In the genomic region with DNA sequence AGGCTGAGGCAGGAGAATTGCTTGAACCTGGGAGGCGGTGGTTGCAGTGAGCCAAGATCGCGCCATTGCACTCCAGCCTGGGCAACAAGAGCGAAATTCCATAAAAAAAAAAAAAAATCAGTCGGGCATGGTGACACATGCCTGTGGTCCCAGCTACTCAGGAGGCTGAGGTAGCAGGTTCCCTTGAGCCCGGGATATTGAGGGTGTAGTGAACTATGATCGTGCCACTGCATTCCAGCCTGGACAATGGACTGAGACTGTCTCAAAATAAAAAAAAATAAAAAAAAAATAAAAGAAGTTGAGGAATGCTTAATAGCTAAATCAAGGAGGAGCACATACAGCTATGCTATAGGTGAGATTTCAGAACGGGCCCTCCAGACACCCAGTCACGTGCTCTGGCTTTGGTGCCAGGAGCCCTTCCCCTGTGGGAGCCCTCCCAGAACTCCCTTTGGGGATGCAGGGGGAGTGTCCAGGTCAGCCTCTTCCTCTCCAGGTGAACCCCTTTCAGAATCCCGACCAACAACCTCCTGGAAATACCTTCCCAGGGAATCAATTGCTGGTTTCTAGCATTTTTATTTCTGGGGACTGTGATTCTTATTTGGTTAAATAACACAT, we compare ENCODE assay signal across 17 cellular contexts. TPM values are rescaled to one million over a fixed set of nuclear protein-coding genes. Genes with fewer than 3 reads are reported as not detected.
A peak's percentile ranks its signal among the peaks of the same experiment; 100 is the strongest.
DNase-seq lines count a peak whose midpoint lies in the region; ATAC-seq and TF ChIP-seq lines count a peak whose summit lies in the region.
"Had no signal": no experiment of that assay in that cellular context is flagged by ENCODE, and none has a peak within 500 bp of the region (broad histone marks: within the 10 kb centered on the region; RNA-seq: fewer than 3 reads in every experiment).

No MANE protein-coding gene starts in this region.

- no peak for TF ChIP-seq CTCF in upper lobe of right lung (IDR thresholded peaks at IDR 0.05)

- ATAC-seq in upper lobe of right lung = no peak
- ATAC-seq in GM19397 (IDR thresholded peaks at IDR 0.05; ENCODE audit: unreplicated experiment) = no peak
- ATAC-seq: CD8-positive, alpha-beta T cell; GM12878; GM23338; HCT116 had no signal

- H3K4me1 ChIP-seq in upper lobe of right lung = no peaks in the 10 kb centered on the region

- H3K36me3 ChIP-seq in upper lobe of right lung = no peaks in the 10 kb centered on the region
- H3K36me3 ChIP-seq: BLaER1 treated with 17β-estradiol and CSF1 and Interleukin-3, amounts not matched to agents 10 nM and 100 nM had no signal

- H3K27ac ChIP-seq in upper lobe of right lung = no peak overlapping the region
- H3K27ac ChIP-seq: BLaER1 treated with 17β-estradiol and CSF1 and Interleukin-3, amounts not matched to agents 10 nM and 100 nM had no signal

- TF ChIP-seq EP300 in Ishikawa (IDR thresholded peaks at IDR 0.05; ENCODE audit: borderline replicate concordance) = no peak

- H3K4me3 ChIP-seq in upper lobe of right lung = no peak overlapping the region
- H3K4me3 ChIP-seq: BLaER1 treated with 17β-estradiol and CSF1 and Interleukin-3, amounts not matched to agents 10 nM and 100 nM; GM12878; GM23338 had no signal

- no peak for TF ChIP-seq RAD21 in Ishikawa (IDR thresholded peaks at IDR 0.05; ENCODE audit: low read depth)

- no peaks in the 10 kb centered on the region for H3K27me3 ChIP-seq in upper lobe of right lung
- H3K27me3 ChIP-seq: BLaER1 treated with 17β-estradiol and CSF1 and Interleukin-3, amounts not matched to agents 10 nM and 100 nM had no signal

- intact Hi-C loops in posterior vena cava (cut with DNase I) = no loop called here
- intact Hi-C loops in upper lobe of right lung (cut with DNase I) = no loop called here

- DNase-seq in glomerular visceral epithelial cell (ENCODE audit: extremely low spot score) (peak; percentile 42), posterior vena cava (ENCODE audit: low spot score) (peak; percentile 53), upper lobe of right lung (peak; percentile 22), activated gamma-delta T cell treated with Interleukin-2 at 50 U/mL for 16 hours (no peak), NCI-H82 treated with DMSO at 0.1 percent for 48 hours (lab: John Stamatoyannopoulos, UW; ENCODE audit: unreplicated experiment) (no peak)
- DNase-seq: CD8-positive, alpha-beta T cell; DMS 273 treated with DMSO at 0.1 percent for 48 hours; DMS53; DND-41; EL; HFFc6 had no signal

- H3K9me3 ChIP-seq in upper lobe of right lung = no peaks in the 10 kb centered on the region
- H3K9me3 ChIP-seq: BLaER1 treated with 17β-estradiol and CSF1 and Interleukin-3, amounts not matched to agents 10 nM and 100 nM had no signal

TF ChIP-seq in Ishikawa, 13 proteins besides CTCF, POLR2A, EP300 and RAD21:
- TF ChIP-seq TEAD4 (IDR thresholded peaks at IDR 0.05) (no peak), USF1 (IDR thresholded peaks at IDR 0.05) (peak; percentile 43; the same call in 1 of the 2 replicates)

RNA-seq across cellular contexts. Expression of gene CTBP2, which starts 42.9 kb away (rescaled TPM):
- 10 to 100 TPM; 44.4 to 47.3 TPM for total RNA-seq in posterior vena cava
- total RNA-seq in upper lobe of right lung = 66.7 TPM

Comparison
In these comparisons a context has a peak if more than half of its experiments do, and no peak if none do; other contexts are left out.
1. DNase-seq: peak in glomerular visceral epithelial cell (single experiment), posterior vena cava (single experiment) and upper lobe of right lung (single experiment); none in activated gamma-delta T cell treated with Interleukin-2 at 50 U/mL for 16 hours (single experiment) and NCI-H82 treated with DMSO at 0.1 percent for 48 hours (single experiment).